1 cellular context compared by ENCODE assay signal in the genomic region with DNA sequence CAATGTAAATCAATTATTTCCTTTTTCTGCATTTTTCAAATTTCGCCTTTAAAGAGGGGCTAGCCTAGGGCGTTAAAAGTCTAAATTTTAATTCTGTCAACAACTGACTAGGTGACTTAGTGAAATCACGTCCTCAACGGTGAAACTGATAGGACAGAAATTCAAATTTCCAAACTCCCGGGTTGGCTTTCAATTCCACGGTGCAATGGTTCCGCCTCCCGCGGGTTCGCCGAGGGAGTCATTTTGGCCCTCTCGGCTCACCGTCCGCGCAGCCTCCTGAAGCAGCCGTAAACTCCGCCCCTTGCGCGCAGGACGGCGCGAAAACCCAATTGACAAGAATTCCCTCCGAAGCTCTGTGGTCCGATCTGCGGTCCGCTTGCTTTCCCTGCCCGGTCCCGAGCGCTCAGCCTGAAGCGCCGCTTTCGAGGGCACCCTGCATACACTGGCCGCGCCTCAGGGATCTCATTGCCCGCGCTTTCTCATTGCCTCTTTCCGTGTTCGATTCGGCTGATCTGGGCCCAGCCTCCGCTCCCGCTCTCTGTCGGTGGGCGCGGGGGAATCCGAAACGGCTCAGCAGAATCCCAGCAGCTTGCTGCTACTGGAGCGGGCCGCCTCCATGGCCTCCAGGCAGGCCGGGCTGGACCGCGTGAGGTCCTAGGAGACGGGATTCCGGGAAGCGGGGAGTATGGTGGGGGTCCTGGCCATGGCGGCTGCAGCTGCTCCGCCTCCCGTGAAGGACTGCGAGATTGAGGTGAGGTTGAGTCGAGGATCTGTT.
TF ChIP-seq lines count a peak whose summit lies in the region.

A gene with protein sequence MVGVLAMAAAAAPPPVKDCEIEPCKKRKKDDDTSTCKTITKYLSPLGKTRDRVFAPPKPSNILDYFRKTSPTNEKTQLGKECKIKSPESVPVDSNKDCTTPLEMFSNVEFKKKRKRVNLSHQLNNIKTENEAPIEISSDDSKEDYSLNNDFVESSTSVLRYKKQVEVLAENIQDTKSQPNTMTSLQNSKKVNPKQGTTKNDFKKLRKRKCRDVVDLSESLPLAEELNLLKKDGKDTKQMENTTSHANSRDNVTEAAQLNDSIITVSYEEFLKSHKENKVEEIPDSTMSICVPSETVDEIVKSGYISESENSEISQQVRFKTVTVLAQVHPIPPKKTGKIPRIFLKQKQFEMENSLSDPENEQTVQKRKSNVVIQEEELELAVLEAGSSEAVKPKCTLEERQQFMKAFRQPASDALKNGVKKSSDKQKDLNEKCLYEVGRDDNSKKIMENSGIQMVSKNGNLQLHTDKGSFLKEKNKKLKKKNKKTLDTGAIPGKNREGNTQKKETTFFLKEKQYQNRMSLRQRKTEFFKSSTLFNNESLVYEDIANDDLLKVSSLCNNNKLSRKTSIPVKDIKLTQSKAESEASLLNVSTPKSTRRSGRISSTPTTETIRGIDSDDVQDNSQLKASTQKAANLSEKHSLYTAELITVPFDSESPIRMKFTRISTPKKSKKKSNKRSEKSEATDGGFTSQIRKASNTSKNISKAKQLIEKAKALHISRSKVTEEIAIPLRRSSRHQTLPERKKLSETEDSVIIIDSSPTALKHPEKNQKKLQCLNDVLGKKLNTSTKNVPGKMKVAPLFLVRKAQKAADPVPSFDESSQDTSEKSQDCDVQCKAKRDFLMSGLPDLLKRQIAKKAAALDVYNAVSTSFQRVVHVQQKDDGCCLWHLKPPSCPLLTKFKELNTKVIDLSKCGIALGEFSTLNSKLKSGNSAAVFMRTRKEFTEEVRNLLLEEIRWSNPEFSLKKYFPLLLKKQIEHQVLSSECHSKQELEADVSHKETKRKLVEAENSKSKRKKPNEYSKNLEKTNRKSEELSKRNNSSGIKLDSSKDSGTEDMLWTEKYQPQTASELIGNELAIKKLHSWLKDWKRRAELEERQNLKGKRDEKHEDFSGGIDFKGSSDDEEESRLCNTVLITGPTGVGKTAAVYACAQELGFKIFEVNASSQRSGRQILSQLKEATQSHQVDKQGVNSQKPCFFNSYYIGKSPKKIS (N-terminal part only) (plus strand): TSS at position 304 of the 775 bp plus-strand sequence. CDS start 382 bp downstream, at position 686.

TF ChIP-seq in H1, 55 proteins besides CTCF, POLR2A, EP300 and RAD21 (continued from another document and continues in another):
- TF ChIP-seq, protein P1, sequence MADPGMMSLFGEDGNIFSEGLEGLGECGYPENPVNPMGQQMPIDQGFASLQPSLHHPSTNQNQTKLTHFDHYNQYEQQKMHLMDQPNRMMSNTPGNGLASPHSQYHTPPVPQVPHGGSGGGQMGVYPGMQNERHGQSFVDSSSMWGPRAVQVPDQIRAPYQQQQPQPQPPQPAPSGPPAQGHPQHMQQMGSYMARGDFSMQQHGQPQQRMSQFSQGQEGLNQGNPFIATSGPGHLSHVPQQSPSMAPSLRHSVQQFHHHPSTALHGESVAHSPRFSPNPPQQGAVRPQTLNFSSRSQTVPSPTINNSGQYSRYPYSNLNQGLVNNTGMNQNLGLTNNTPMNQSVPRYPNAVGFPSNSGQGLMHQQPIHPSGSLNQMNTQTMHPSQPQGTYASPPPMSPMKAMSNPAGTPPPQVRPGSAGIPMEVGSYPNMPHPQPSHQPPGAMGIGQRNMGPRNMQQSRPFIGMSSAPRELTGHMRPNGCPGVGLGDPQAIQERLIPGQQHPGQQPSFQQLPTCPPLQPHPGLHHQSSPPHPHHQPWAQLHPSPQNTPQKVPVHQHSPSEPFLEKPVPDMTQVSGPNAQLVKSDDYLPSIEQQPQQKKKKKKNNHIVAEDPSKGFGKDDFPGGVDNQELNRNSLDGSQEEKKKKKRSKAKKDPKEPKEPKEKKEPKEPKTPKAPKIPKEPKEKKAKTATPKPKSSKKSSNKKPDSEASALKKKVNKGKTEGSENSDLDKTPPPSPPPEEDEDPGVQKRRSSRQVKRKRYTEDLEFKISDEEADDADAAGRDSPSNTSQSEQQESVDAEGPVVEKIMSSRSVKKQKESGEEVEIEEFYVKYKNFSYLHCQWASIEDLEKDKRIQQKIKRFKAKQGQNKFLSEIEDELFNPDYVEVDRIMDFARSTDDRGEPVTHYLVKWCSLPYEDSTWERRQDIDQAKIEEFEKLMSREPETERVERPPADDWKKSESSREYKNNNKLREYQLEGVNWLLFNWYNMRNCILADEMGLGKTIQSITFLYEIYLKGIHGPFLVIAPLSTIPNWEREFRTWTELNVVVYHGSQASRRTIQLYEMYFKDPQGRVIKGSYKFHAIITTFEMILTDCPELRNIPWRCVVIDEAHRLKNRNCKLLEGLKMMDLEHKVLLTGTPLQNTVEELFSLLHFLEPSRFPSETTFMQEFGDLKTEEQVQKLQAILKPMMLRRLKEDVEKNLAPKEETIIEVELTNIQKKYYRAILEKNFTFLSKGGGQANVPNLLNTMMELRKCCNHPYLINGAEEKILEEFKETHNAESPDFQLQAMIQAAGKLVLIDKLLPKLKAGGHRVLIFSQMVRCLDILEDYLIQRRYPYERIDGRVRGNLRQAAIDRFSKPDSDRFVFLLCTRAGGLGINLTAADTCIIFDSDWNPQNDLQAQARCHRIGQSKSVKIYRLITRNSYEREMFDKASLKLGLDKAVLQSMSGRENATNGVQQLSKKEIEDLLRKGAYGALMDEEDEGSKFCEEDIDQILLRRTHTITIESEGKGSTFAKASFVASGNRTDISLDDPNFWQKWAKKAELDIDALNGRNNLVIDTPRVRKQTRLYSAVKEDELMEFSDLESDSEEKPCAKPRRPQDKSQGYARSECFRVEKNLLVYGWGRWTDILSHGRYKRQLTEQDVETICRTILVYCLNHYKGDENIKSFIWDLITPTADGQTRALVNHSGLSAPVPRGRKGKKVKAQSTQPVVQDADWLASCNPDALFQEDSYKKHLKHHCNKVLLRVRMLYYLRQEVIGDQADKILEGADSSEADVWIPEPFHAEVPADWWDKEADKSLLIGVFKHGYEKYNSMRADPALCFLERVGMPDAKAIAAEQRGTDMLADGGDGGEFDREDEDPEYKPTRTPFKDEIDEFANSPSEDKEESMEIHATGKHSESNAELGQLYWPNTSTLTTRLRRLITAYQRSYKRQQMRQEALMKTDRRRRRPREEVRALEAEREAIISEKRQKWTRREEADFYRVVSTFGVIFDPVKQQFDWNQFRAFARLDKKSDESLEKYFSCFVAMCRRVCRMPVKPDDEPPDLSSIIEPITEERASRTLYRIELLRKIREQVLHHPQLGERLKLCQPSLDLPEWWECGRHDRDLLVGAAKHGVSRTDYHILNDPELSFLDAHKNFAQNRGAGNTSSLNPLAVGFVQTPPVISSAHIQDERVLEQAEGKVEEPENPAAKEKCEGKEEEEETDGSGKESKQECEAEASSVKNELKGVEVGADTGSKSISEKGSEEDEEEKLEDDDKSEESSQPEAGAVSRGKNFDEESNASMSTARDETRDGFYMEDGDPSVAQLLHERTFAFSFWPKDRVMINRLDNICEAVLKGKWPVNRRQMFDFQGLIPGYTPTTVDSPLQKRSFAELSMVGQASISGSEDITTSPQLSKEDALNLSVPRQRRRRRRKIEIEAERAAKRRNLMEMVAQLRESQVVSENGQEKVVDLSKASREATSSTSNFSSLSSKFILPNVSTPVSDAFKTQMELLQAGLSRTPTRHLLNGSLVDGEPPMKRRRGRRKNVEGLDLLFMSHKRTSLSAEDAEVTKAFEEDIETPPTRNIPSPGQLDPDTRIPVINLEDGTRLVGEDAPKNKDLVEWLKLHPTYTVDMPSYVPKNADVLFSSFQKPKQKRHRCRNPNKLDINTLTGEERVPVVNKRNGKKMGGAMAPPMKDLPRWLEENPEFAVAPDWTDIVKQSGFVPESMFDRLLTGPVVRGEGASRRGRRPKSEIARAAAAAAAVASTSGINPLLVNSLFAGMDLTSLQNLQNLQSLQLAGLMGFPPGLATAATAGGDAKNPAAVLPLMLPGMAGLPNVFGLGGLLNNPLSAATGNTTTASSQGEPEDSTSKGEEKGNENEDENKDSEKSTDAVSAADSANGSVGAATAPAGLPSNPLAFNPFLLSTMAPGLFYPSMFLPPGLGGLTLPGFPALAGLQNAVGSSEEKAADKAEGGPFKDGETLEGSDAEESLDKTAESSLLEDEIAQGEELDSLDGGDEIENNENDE (IDR thresholded peaks at IDR 0.05; ENCODE audit: insufficient replicate concordance, low read length) = no peak
- TF ChIP-seq TAF1 (IDR thresholded peaks at IDR 0.05; ENCODE audit: low read depth, low read length) (peak; percentile 87), SAP30 (IDR thresholded peaks at IDR 0.05; ENCODE audit: insufficient read depth, insufficient replicate concordance, low read length) (peak; percentile 89), KDM4A (IDR thresholded peaks at IDR 0.05; ENCODE audit: low read depth, low read length, severe bottlenecking) (peak; percentile 57), HDAC2 (IDR thresholded peaks at IDR 0.05; ENCODE audit: borderline replicate concordance in 1 of 2, low read depth in 2 of 2, low read length in 2 of 2) (peak in 1 of 2 experiments; percentile 84; a peak in 2 of 4 replicates), RBBP5 (IDR thresholded peaks at IDR 0.05; ENCODE audit: borderline replicate concordance, low read depth, low read length) (peak; percentile 54; the same call in 1 of the 2 replicates), CTBP2 (IDR thresholded peaks at IDR 0.05; ENCODE audit: borderline replicate concordance, insufficient read depth, insufficient read length, low read length) (no peak), SP1 (IDR thresholded peaks at IDR 0.05; ENCODE audit: low read depth, low read length) (peak; percentile 82), RNF2 (IDR thresholded peaks at IDR 0.05; ENCODE audit: borderline replicate concordance, low read depth, low read length, missing control alignments, poor library complexity, severe bottlenecking) (no peak), ZNF274 (IDR thresholded peaks at IDR 0.05; ENCODE audit: borderline replicate concordance, extremely low read depth, low read length) (no peak), ATF3 (IDR thresholded peaks at IDR 0.05; ENCODE audit: insufficient read depth, low read depth, low read length) (no peak), SUZ12 (IDR thresholded peaks at IDR 0.05; ENCODE audit: low read length) (no peak), SP4 (IDR thresholded peaks at IDR 0.05; ENCODE audit: low read length) (no peak; the same call in 1 of the 2 replicates), CBX8 (IDR thresholded peaks at IDR 0.05; ENCODE audit: borderline replicate concordance, low read depth, low read length) (no peak), SP2 (IDR thresholded peaks at IDR 0.05; ENCODE audit: low read length) (no peak), YY1 (IDR thresholded peaks at IDR 0.05; ENCODE audit: low read depth, low read length) (peak; percentile 66), POU5F1 (IDR thresholded peaks at IDR 0.05; ENCODE audit: low read depth, low read length) (no peak), SRF (IDR thresholded peaks at IDR 0.05; ENCODE audit: low read depth, low read length) (no peak), ATF2 (IDR thresholded peaks at IDR 0.05; ENCODE audit: low read length) (no peak), GABPA (IDR thresholded peaks at IDR 0.05; ENCODE audit: borderline replicate concordance, insufficient read depth, low read length) (no peak), USF2 (IDR thresholded peaks at IDR 0.05; ENCODE audit: low read length) (no peak), SIN3A (conservative IDR thresholded peaks at IDR 0.05 in 1 of 2, IDR thresholded peaks at IDR 0.05 in 1 of 2; ENCODE audit: low read depth in 1 of 2, low read length in 2 of 2) (peak; percentile 51 to 63; a peak in 3 of 4 replicates), CHD1 (IDR thresholded peaks at IDR 0.05; ENCODE audit: low read depth, low read length) (0 out of 2 replicates have a peak, but pooled peaks have one; percentile 48), JUND (IDR thresholded peaks at IDR 0.05; ENCODE audit: low read length) (no peak), EZH2 (IDR thresholded peaks at IDR 0.05; ENCODE audit: low read depth, low read length, severe bottlenecking) (no peak), CHD2 (IDR thresholded peaks at IDR 0.05; ENCODE audit: low read length) (no peak), TAF7 (optimal IDR thresholded peaks at IDR 0.05; ENCODE audit: borderline replicate concordance, low read depth, low read length) (peak; percentile 82), KDM5A (IDR thresholded peaks at IDR 0.05; ENCODE audit: low read length) (no peak), CEBPB (IDR thresholded peaks at IDR 0.05; ENCODE audit: low read depth, low read length) (0 out of 2 replicates have a peak, but pooled peaks have one; percentile 13), GTF2F1 (IDR thresholded peaks at IDR 0.05; ENCODE audit: borderline replicate concordance, low read depth, low read length) (no peak), TCF12 (IDR thresholded peaks at IDR 0.05; ENCODE audit: low read depth, low read length) (no peak), TEAD4 (IDR thresholded peaks at IDR 0.05; ENCODE audit: low read depth, low read length) (0 out of 2 replicates have a peak, but pooled peaks have one; percentile 22), HDAC6 (IDR thresholded peaks at IDR 0.05; ENCODE audit: low read depth, low read length) (no peak), TBP (IDR thresholded peaks at IDR 0.05; ENCODE audit: low read depth, low read length) (peak; percentile 76; the same call in 1 of the 2 replicates), NANOG (IDR thresholded peaks at IDR 0.05; ENCODE audit: insufficient read depth, low read depth, low read length, poor library complexity, severe bottlenecking) (no peak), RXRA (IDR thresholded peaks at IDR 0.05; ENCODE audit: insufficient read depth, low read depth, low read length) (no peak), RFX5 (IDR thresholded peaks at IDR 0.05; ENCODE audit: borderline replicate concordance, low read depth, low read length) (no peak), POLR2AphosphoS5 (IDR thresholded peaks at IDR 0.05; ENCODE audit: low read depth, low read length) (peak; percentile 79), SIX5 (IDR thresholded peaks at IDR 0.05; ENCODE audit: low read depth, low read length) (no peak)
- TF ChIP-seq, protein P2, sequence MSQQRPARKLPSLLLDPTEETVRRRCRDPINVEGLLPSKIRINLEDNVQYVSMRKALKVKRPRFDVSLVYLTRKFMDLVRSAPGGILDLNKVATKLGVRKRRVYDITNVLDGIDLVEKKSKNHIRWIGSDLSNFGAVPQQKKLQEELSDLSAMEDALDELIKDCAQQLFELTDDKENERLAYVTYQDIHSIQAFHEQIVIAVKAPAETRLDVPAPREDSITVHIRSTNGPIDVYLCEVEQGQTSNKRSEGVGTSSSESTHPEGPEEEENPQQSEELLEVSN (IDR thresholded peaks at IDR 0.05) = peak; percentile 51; the same call in 1 of the 2 replicates
